ENCODE assay signal across 18 cellular contexts in the genomic region with DNA sequence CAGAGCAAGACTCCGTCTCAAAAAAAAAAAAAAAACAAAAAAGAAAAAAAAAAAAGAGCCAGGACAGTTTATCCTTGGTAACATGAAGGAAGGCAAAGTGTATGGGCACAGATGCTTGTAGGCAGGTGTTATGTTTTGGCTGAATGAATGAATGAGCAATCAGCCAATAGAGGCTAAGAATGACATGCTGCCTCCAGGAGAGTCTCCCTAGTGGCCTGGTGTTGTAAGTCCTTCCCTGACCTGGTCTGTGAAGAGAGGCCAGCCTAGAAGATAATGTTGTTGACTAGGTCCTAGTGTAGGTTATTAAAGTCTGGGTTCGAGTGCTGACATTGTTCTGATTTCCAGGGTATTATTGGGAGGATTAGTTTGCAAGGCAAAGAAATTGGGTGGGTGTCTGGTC. TPM values are rescaled to one million over a fixed set of nuclear protein-coding genes. Genes with fewer than 3 reads are reported as not detected.
DNase-seq lines count a peak whose midpoint lies in the region; ATAC-seq and TF ChIP-seq lines count a peak whose summit lies in the region.
"Had no signal": no experiment of that assay in that cellular context is flagged by ENCODE, and none has a peak within 500 bp of the region (broad histone marks: within the 10 kb centered on the region; RNA-seq: fewer than 3 reads in every experiment).

No MANE protein-coding gene starts in this region.

- dilution Hi-C loops in IMR-90 (cut with HindIII; ENCODE audit: low sequenced_read_pairs, unreplicated experiment) = no loop called here

- H2AK9ac ChIP-seq in IMR-90 (replicated peaks; ENCODE audit: low read depth, low read length, poor library complexity) = peak overlapping the region; percentile 62

- H3K4me2 ChIP-seq in IMR-90 (ENCODE audit: low read depth, low read length) = peak overlapping the region; percentile 60; the same call in 1 of the 2 replicates
- H3K4me2 ChIP-seq: hepatocyte had no signal

- POLR2A ChIA-PET in activated CD4-positive, alpha-beta memory T cell treated with anti-CD3 and anti-CD28 coated beads, Interleukin-2, amount 10 ng/mL, durations not matched to agents 7 days and 5 days (lab: Charles Lee) = interaction anchor here (1.0 to 2.3 kb wide), 2 partner anchors 18 to 24 kb away, joined by 3 to 9 read pairs; partner anchors contain the start of gene GYG1
- POLR2A ChIA-PET in activated CD4-positive, alpha-beta memory T cell treated with anti-CD3 and anti-CD28 coated beads for 36 hours (lab: Charles Lee) = no interaction called here
- POLR2A ChIA-PET in IMR-90 (lab: Charles Lee; ENCODE audit: unreplicated experiment) = no interaction called here

- peak overlapping the region; percentile 94; the same call in 1 of the 2 replicates for H4K5ac ChIP-seq in IMR-90 (ENCODE audit: low read depth, low read length)

- peaks cover 35% of the 10 kb centered on the region for H3K4me1 Mint-ChIP-seq in activated CD4-positive, alpha-beta memory T cell treated with anti-CD3 and anti-CD28 coated beads, Interleukin-2, amount 10 ng/mL, durations not matched to agents 7 days and 5 days
- peaks cover 30% of the 10 kb centered on the region for H3K4me1 Mint-ChIP-seq in activated CD4-positive, alpha-beta memory T cell treated with anti-CD3 and anti-CD28 coated beads for 36 hours (ENCODE audit: low read depth)

- CTCF ChIA-PET in activated CD4-positive, alpha-beta memory T cell treated with anti-CD3 and anti-CD28 coated beads, Interleukin-2, amount 10 ng/mL, durations not matched to agents 7 days and 5 days (lab: Charles Lee) = no interaction called here
- CTCF ChIA-PET in activated CD4-positive, alpha-beta memory T cell treated with anti-CD3 and anti-CD28 coated beads for 36 hours (lab: Charles Lee) = no interaction called here
- CTCF ChIA-PET in IMR-90 (lab: Yijun Ruan, JAX) = interaction anchor here (1.4 kb wide), 1 partner anchor 53 kb away, joined by 3 read pairs; no protein-coding TSS in a partner anchor

- no peaks in the 10 kb centered on the region for H3K9me3 Mint-ChIP-seq in activated CD4-positive, alpha-beta memory T cell treated with anti-CD3 and anti-CD28 coated beads, Interleukin-2, amount 10 ng/mL, durations not matched to agents 7 days and 5 days
- no peaks in the 10 kb centered on the region for H3K9me3 Mint-ChIP-seq in activated CD4-positive, alpha-beta memory T cell treated with anti-CD3 and anti-CD28 coated beads for 36 hours
- H3K9me3 Mint-ChIP-seq: CD4-positive, alpha-beta T cell had no signal

- H2AFZ ChIP-seq in IMR-90 (replicated peaks; ENCODE audit: low read length, poor library complexity) = no peak overlapping the region
- H2AFZ ChIP-seq: hepatocyte had no signal

- H3K27me3 ChIP-seq in IMR-90 (ENCODE audit: control insufficient read depth, insufficient read depth, low read length) = no peaks in the 10 kb centered on the region
- no peaks in the 10 kb centered on the region for H3K27me3 ChIP-seq in gastrocnemius medialis
- H3K27me3 ChIP-seq: hepatocyte, ovary had no signal

- H2BK5ac ChIP-seq in IMR-90 (ENCODE audit: low read depth, low read length, poor library complexity, severe bottlenecking) = peak overlapping the region; percentile 99

- H3K14ac ChIP-seq in IMR-90 (replicated peaks; ENCODE audit: low read depth, low read length) = peak overlapping the region; percentile 92

- TF ChIP-seq RAD21 in IMR-90 (IDR thresholded peaks at IDR 0.05; ENCODE audit: low read length) = no peak

- H2BK20ac ChIP-seq in IMR-90 (ENCODE audit: low read depth, low read length) = peak overlapping the region; percentile 98

- H3K9me3 ChIP-seq in IMR-90 (ENCODE audit: control insufficient read depth, insufficient read depth, low read length) (no peaks in the 10 kb centered on the region), gastrocnemius medialis (no peaks in the 10 kb centered on the region)
- H3K9me3 ChIP-seq: ovary had no signal

- ATAC-seq in IMR-90 (ENCODE audit: low read depth) (no peak), gastrocnemius medialis (peak; percentile 32 to 35), left colon (no peak)
- ATAC-seq: esophagus mucosa had no signal

- no TSS peak for BruUV-seq in IMR-90 (replicated peaks; lab: Mats Ljungman, UMichigan)

- intact Hi-C loops in activated CD4-positive, alpha-beta memory T cell treated with anti-CD3 and anti-CD28 coated beads for 36 hours (cut with micrococcal nuclease) = no loop called here
- intact Hi-C loops in IMR-90 (cut with micrococcal nuclease) = loop anchor here (5.0 kb wide), 1 partner anchor 59 kb away; no protein-coding TSS in a partner anchor
- intact Hi-C loops in gastrocnemius medialis (cut with DNase I; ENCODE audit: low total_unique reads) = loop anchor here (1.0 to 10.0 kb wide), 6 partner anchors 41 to 1389 kb away; partner anchors contain the start of genes PFN2 and TSC22D2
- intact Hi-C loops in left colon (cut with DNase I, micrococcal nuclease) = no loop called here

- TF ChIP-seq CTCF in IMR-90 (conservative IDR thresholded peaks at IDR 0.05; ENCODE audit: low read depth, low read length) (no peak), gastrocnemius medialis (IDR thresholded peaks at IDR 0.05 in 4 of 5, conservative IDR thresholded peaks at IDR 0.05 in 1 of 5) (peak in 2 of 5 experiments; percentile 29 to 30)

- no peak for TF ChIP-seq POLR2A in IMR-90 (IDR thresholded peaks at IDR 0.05; ENCODE audit: low read depth, low read length)
- TF ChIP-seq POLR2A in gastrocnemius medialis (IDR thresholded peaks at IDR 0.05) = no peak

- in situ Hi-C loops in IMR-90 (cut with MboI; ENCODE audit: low sequenced_read_pairs) (no loop called here), gastrocnemius medialis (cut with MboI; ENCODE audit: low sequenced_read_pairs in 4 of 4) (loop anchor here in 1 of 4 donors (25.0 kb wide), 1 partner anchor 1046 kb away; no protein-coding TSS in a partner anchor)

- H3K36me3 ChIP-seq in IMR-90 (ENCODE audit: control insufficient read depth, insufficient read depth, low read length) = peaks cover 15% of the 10 kb centered on the region
- H3K36me3 ChIP-seq in gastrocnemius medialis = peaks cover 0 to 33% of the 10 kb centered on the region in 2 donors
- H3K36me3 ChIP-seq: ovary had no signal

- H3K4me3 Mint-ChIP-seq in activated CD4-positive, alpha-beta memory T cell treated with anti-CD3 and anti-CD28 coated beads, Interleukin-2, amount 10 ng/mL, durations not matched to agents 7 days and 5 days = no peak overlapping the region
- no peak overlapping the region for H3K4me3 Mint-ChIP-seq in activated CD4-positive, alpha-beta memory T cell treated with anti-CD3 and anti-CD28 coated beads for 36 hours
- H3K4me3 Mint-ChIP-seq: CD4-positive, alpha-beta T cell had no signal

- H3K36me3 Mint-ChIP-seq in activated CD4-positive, alpha-beta memory T cell treated with anti-CD3 and anti-CD28 coated beads, Interleukin-2, amount 10 ng/mL, durations not matched to agents 7 days and 5 days (ENCODE audit: low read depth) = peaks cover 55% of the 10 kb centered on the region
- peaks cover 30% of the 10 kb centered on the region for H3K36me3 Mint-ChIP-seq in activated CD4-positive, alpha-beta memory T cell treated with anti-CD3 and anti-CD28 coated beads for 36 hours

- no peak overlapping the region for H3K9ac ChIP-seq in IMR-90 (ENCODE audit: low read depth, low read length)

- peak overlapping the region; percentile 96 for H3K23ac ChIP-seq in IMR-90 (ENCODE audit: low read depth, low read length)

- H4K8ac ChIP-seq in IMR-90 (ENCODE audit: low read depth in 2 of 2, low read length in 2 of 2) = peak overlapping the region; percentile 79 to 91; a peak in 3 of 4 replicates

- H3K4ac ChIP-seq in IMR-90 (ENCODE audit: low read depth, low read length) = peak overlapping the region; percentile 98

- H3K4me1 ChIP-seq in IMR-90 (ENCODE audit: control insufficient read depth, insufficient read depth, low read length) (peaks cover 41% of the 10 kb centered on the region), gastrocnemius medialis (peaks cover 87 to 88% of the 10 kb centered on the region in 2 donors)

- peak overlapping the region; percentile 94 for H4K91ac ChIP-seq in IMR-90 (ENCODE audit: insufficient read depth, low read depth, low read length)

- no peaks in the 10 kb centered on the region for H3K27me3 Mint-ChIP-seq in activated CD4-positive, alpha-beta memory T cell treated with anti-CD3 and anti-CD28 coated beads, Interleukin-2, amount 10 ng/mL, durations not matched to agents 7 days and 5 days
- no peaks in the 10 kb centered on the region for H3K27me3 Mint-ChIP-seq in activated CD4-positive, alpha-beta memory T cell treated with anti-CD3 and anti-CD28 coated beads for 36 hours
- H3K27me3 Mint-ChIP-seq: CD4-positive, alpha-beta T cell had no signal

- H4K20me1 ChIP-seq in IMR-90 (ENCODE audit: insufficient read depth, low read length) = peaks cover 6% of the 10 kb centered on the region; the same call in 1 of the 2 replicates

- H3K27ac Mint-ChIP-seq in activated CD4-positive, alpha-beta memory T cell treated with anti-CD3 and anti-CD28 coated beads, Interleukin-2, amount 10 ng/mL, durations not matched to agents 7 days and 5 days = peak overlapping the region; percentile 23
- H3K27ac Mint-ChIP-seq in activated CD4-positive, alpha-beta memory T cell treated with anti-CD3 and anti-CD28 coated beads for 36 hours = no peak overlapping the region
- H3K27ac Mint-ChIP-seq: CD4-positive, alpha-beta T cell had no signal

- H2AK5ac ChIP-seq in IMR-90 (ENCODE audit: low read depth, low read length) = peak overlapping the region; percentile 100

- peak overlapping the region; percentile 63; the same call in 1 of the 2 replicates for H3K56ac ChIP-seq in IMR-90 (ENCODE audit: extremely low read depth, insufficient read depth, low read length)

- H3K4me3 ChIP-seq in IMR-90 (ENCODE audit: insufficient read depth, low read depth, low read length) (no peak overlapping the region), gastrocnemius medialis (peak overlapping the region in 1 of 4 donors; percentile 5)
- H3K4me3 ChIP-seq: hepatocyte, ovary had no signal

- H3K18ac ChIP-seq in IMR-90 (ENCODE audit: low read depth, low read length) = peak overlapping the region; percentile 99

- H3K79me1 ChIP-seq in IMR-90 (ENCODE audit: low read depth in 1 of 2, low read length in 2 of 2) = peaks cover 28 to 70% of the 10 kb centered on the region in 2 experiments

- H3K9me1 ChIP-seq in IMR-90 (ENCODE audit: insufficient read depth, low read length) = peaks cover 42% of the 10 kb centered on the region

- 100% methylated on average over 1 of the region's 2 CpGs; no CpG with 5 or more reads in 1 of the 2 experiments for WGBS in IMR-90 (ENCODE audit: extremely low coverage in 2 of 2, insufficient read length in 1 of 2), 2 experiments

- peak overlapping the region; percentile 98 for H2BK120ac ChIP-seq in IMR-90 (ENCODE audit: low read depth, low read length)

- H2BK15ac ChIP-seq in IMR-90 (ENCODE audit: low read depth, low read length) = peak overlapping the region; percentile 98; the same call in 2 of the 3 replicates

- DNase-seq in activated CD4-positive, alpha-beta memory T cell treated with anti-CD3 and anti-CD28 coated beads, Interleukin-2, amount 10 ng/mL, durations not matched to agents 7 days and 5 days = no peak
- no peak for DNase-seq in activated CD4-positive, alpha-beta memory T cell treated with anti-CD3 and anti-CD28 coated beads for 36 hours
- no peak for DNase-seq in IMR-90
- no peak for DNase-seq in epithelial cell of prostate (ENCODE audit: low read depth, low spot score)
- no peak for DNase-seq in gastrocnemius medialis
- no peak for DNase-seq in stimulated activated CD8-positive, alpha-beta memory T cell treated with anti-CD3 and anti-CD28 coated beads, Interleukin-4, amount 100 ng/mL, for 48 hours
- no peak for DNase-seq in left colon
- no peak for DNase-seq in NCI-H2227 (lab: John Stamatoyannopoulos, UW; ENCODE audit: unreplicated experiment)
- DNase-seq: activated effector memory CD4-positive, alpha-beta T cell treated with anti-CD3 and anti-CD28 coated beads, Interleukin-2, amount 50 U/mL, for 16 hours; anterior cingulate cortex; CD4-positive, alpha-beta T cell; NCI-H1105 treated with DMSO at 0.1 percent for 48 hours; NCI-H2171 treated with DMSO at 0.1 percent for 48 hours; ovary; stimulated activated naive CD4-positive, alpha-beta T cell treated with Interleukin-2 at 50 U/mL for 16 hours; SW 1271 had no signal

- H3K27ac ChIP-seq in IMR-90 (ENCODE audit: insufficient read depth, low read length) (peak overlapping the region; percentile 99), epithelial cell of prostate (peak overlapping the region; percentile 61), gastrocnemius medialis (peak overlapping the region; percentile 98 to 100 (median 100))
- H3K27ac ChIP-seq: hepatocyte, ovary had no signal

RNA-seq across cellular contexts. Expression of gene GYG1, which starts 24.9 kb away (rescaled TPM):
- total RNA-seq in activated CD4-positive, alpha-beta memory T cell treated with anti-CD3 and anti-CD28 coated beads, Interleukin-2, amount 10 ng/mL, durations not matched to agents 7 days and 5 days = 10 to 100 TPM; 44.5 to 46.5 TPM
- total RNA-seq in activated CD4-positive, alpha-beta memory T cell treated with anti-CD3 and anti-CD28 coated beads for 36 hours = 10 to 100 TPM; 21.5 to 22.1 TPM
- total RNA-seq in IMR-90 (2012; rRNA removed) = 77.8 and 90.3 TPM in 2 replicates
- 43.6 and 48.4 TPM in 2 replicates for polyA plus RNA-seq in IMR-90 (2012; rRNA removed)
- polyA plus RNA-seq in IMR-90 (2012; cell fraction: cytosol; rRNA removed) = 17.9 and 77.6 TPM in 2 replicates
- polyA plus RNA-seq in IMR-90 (2012; cell fraction: nucleus; rRNA removed; ENCODE audit: low replicate concordance) = 44.9 and 46.5 TPM in 2 replicates
- 100 to 1,000 TPM; 298 to 526 (median 331) TPM for total RNA-seq in gastrocnemius medialis
- 10 to 100 TPM; 18.5 to 31.2 TPM for total RNA-seq in left colon

Comparison
In these comparisons a context has a peak if more than half of its experiments do, and no peak if none do; other contexts are left out.
1. ATAC-seq: peak in gastrocnemius medialis (2 of 2); none in IMR-90 (single experiment) and left colon (single experiment).
2. intact Hi-C loops: an anchor here in IMR-90 (5.0 kb wide) and gastrocnemius medialis (1.0 to 10.0 kb wide); none called in activated CD4-positive, alpha-beta memory T cell treated with anti-CD3 and anti-CD28 coated beads for 36 hours and left colon.
3. Peak in every context shown above with its lines, with median percentiles within 50 percentile points of each other: H3K27ac ChIP-seq.